ENCODE assay signal across 9 cellular contexts in the genomic region with DNA sequence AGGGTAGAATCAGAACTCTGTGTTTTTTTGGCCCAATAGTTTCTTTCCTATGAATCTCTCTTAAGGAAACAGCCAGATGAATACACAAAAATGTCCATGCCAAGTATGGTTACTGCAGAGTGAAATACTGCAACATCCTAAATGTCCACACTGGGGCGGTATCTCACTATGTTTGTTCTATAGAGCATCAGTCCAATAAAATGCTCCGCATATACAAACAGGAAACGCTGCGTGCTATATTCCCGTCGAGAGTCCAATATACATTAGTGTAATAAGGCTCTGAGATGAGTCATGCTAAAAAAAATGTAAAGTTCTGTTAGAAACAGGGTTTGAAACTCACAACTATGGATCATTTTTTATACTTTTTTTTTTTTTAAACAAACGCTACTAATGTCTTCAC.
DNase-seq lines count a peak whose midpoint lies in the region; ATAC-seq and TF ChIP-seq lines count a peak whose summit lies in the region.
"Had no signal": no experiment of that assay in that cellular context is flagged by ENCODE, and none has a peak within 500 bp of the region (broad histone marks: within the 10 kb centered on the region; RNA-seq: fewer than 3 reads in every experiment).

No MANE protein-coding gene starts in this region.

- H3K36me3 ChIP-seq in BJ (ENCODE audit: control insufficient read depth, insufficient read depth, low read length), result no peaks in the 10 kb centered on the region
- H3K36me3 ChIP-seq: neutrophil had no signal

- H3K27ac Mint-ChIP-seq in type B pancreatic cell, result no peak overlapping the region

- POLR2A ChIA-PET in BJ (lab: Charles Lee), result no interaction called here

- no peak overlapping the region for H3K4me3 ChIP-seq in BJ (ENCODE audit: low read depth, low read length)

- TF ChIP-seq CTCF in BJ (IDR thresholded peaks at IDR 0.05; ENCODE audit: insufficient read depth, low read depth, low read length), result peak; percentile 52
- peak; percentile 70 for TF ChIP-seq CTCF in GM13977 (IDR thresholded peaks at IDR 0.05; ENCODE audit: extremely low read depth, insufficient read depth, missing control alignments)
- TF ChIP-seq CTCF in type B pancreatic cell (conservative IDR thresholded peaks at IDR 0.05), result peak; percentile 90

- no peaks in the 10 kb centered on the region for H3K9me3 Mint-ChIP-seq in type B pancreatic cell

- H3K27me3 Mint-ChIP-seq in type B pancreatic cell, result peaks cover 20% of the 10 kb centered on the region

- in situ Hi-C loops in GM13977 (cut with MboI; ENCODE audit: low pct_unique_long_range_greater_than_20kb, low sequenced_read_pairs, unreplicated experiment), result loop anchor here (25.0 kb wide), 1 partner anchor 711 kb away; no protein-coding TSS in a partner anchor

- H3K4me1 Mint-ChIP-seq in type B pancreatic cell (ENCODE audit: unreplicated experiment), result no peaks in the 10 kb centered on the region

- H3K4me3 Mint-ChIP-seq in type B pancreatic cell, result no peak overlapping the region

- CTCF ChIA-PET in BJ (lab: Yijun Ruan, JAX), result interaction anchor here (1.3 to 1.5 kb wide), 2 partner anchors 16 to 657 kb away, joined by 3 read pairs; no protein-coding TSS in a partner anchor

- no peak for DNase-seq in BJ (ENCODE audit: low read depth)
- DNase-seq in GM13977 (ENCODE audit: low spot score), result peak; percentile 32
- peak; percentile 86 for DNase-seq in NCI-H82 (lab: John Stamatoyannopoulos, UW)
- peak; percentile 65 for DNase-seq in astrocyte of the hippocampus (ENCODE audit: low read depth, low spot score)
- peak in 1 of 2 donors; percentile 50 for DNase-seq in left colon
- DNase-seq in type B pancreatic cell (ENCODE audit: extremely low spot score, unreplicated experiment), result no peak
- no peak for DNase-seq in ureter (ENCODE audit: low spot score)

- intact Hi-C loops in left colon (cut with DNase I, micrococcal nuclease), result no loop called here

- H3K27me3 ChIP-seq in BJ (ENCODE audit: control insufficient read depth, insufficient read depth, low read length), result no peaks in the 10 kb centered on the region
- H3K27me3 ChIP-seq: neutrophil had no signal

- ATAC-seq in HG03175 (IDR thresholded peaks at IDR 0.05; ENCODE audit: unreplicated experiment) (peak; percentile 71), left colon (peak; percentile 98)

- H3K36me3 Mint-ChIP-seq in type B pancreatic cell, result no peaks in the 10 kb centered on the region

Comparison
In these comparisons a context has a peak if more than half of its experiments do, and no peak if none do; other contexts are left out.
1. DNase-seq: peak in GM13977 (single experiment), NCI-H82 (single experiment) and astrocyte of the hippocampus (single experiment); none in BJ (single experiment), type B pancreatic cell (single experiment) and ureter (single experiment).
2. Peak in every context shown above with its lines, with median percentiles within 50 percentile points of each other: CTCF ChIP-seq.